In the genomic region with DNA sequence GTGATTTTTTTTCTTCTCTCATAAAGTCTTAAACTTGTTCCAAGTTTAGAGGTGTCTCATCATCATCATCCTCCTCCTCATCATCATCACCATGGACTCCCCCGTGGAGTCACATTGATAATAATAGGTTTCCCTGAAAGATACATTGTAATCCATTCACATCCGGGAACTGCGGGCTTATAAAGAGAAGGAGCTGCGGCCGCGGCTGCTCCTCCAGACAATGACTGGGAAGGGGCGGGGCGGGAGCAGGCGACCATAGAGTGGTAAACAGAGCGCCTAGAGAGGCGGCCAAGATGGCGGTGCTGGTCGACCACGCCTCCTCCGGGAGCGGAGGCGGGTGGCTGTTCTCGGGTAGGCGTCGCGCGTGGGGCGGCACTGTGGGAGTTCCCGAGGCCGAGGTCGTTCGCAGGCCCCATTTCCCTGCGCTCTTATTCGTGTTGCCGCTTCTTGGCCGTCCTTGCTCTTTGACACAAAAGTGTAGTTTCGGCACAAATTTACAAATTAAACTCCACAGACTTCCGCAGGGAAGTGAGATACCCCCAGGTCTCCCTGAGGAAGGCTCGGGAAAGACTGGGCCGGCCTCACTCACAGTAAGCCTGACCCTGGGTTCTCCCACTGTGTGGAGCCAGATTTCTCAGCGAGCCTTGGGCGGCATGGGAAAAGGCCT, we compare ENCODE assay signal across 8 cellular contexts. TPM values are rescaled to one million over a fixed set of nuclear protein-coding genes. Genes with fewer than 3 reads are reported as not detected.
DNase-seq lines count a peak whose midpoint lies in the region; ATAC-seq and TF ChIP-seq lines count a peak whose summit lies in the region.

No MANE protein-coding gene starts in this region.

- peaks cover 12% of the 10 kb centered on the region for H3K36me3 Mint-ChIP-seq in brain

- in situ Hi-C loops in GM13976 (cut with MboI; ENCODE audit: low sequenced_read_pairs, unreplicated experiment), result no loop called here

- DNase-seq in GM13976 (ENCODE audit: low spot score), result peak; percentile 66
- peak; percentile 97 for DNase-seq in NCI-H1930 (lab: John Stamatoyannopoulos, UW)
- DNase-seq in T-helper 9 cell, result peak; percentile 7
- peak; percentile 70 for DNase-seq in iPS DF 19.7 (ENCODE audit: low read depth, low spot score)
- peak; percentile 79 for DNase-seq in retinal pigment epithelial cell (ENCODE audit: low read depth)
- no peak for DNase-seq in SW480 (ENCODE audit: low spot score)

- peak overlapping the region; percentile 86 for H3K4me3 ChIP-seq in retinal pigment epithelial cell (ENCODE audit: low read length)

- H3K27me3 Mint-ChIP-seq in brain, result peaks cover 24% of the 10 kb centered on the region

- H3K4me1 Mint-ChIP-seq in brain, result peaks cover 13% of the 10 kb centered on the region

- peaks cover 0 to 5% (median 0%) of the 10 kb centered on the region in 5 experiments for H3K9me3 Mint-ChIP-seq in brain

- peak overlapping the region; percentile 96 to 99 (median 98) for H3K27ac Mint-ChIP-seq in brain

- no peak for TF ChIP-seq CTCF in GM13976 (IDR thresholded peaks at IDR 0.05; ENCODE audit: borderline replicate concordance, control extremely low read depth, extremely low read depth, insufficient read depth, missing control alignments)
- TF ChIP-seq CTCF in brain (conservative IDR thresholded peaks at IDR 0.05), result no peak
- no peak for TF ChIP-seq CTCF in retinal pigment epithelial cell (conservative IDR thresholded peaks at IDR 0.05; ENCODE audit: low read depth, low read length)

- H3K4me3 Mint-ChIP-seq in brain, result peak overlapping the region; percentile 91 to 95 (median 94)

- peak; percentile 83 for ATAC-seq in HG02885 (IDR thresholded peaks at IDR 0.05; ENCODE audit: poor library complexity, unreplicated experiment)

RNA-seq across cellular contexts. Expression of a gene that starts 1.8 kb away (rescaled TPM):
- 29.3 TPM for polyA plus RNA-seq in brain (ENCODE audit: insufficient read depth, low read depth, low replicate concordance)
